Comparison of ENCODE assay signal across 25 cellular contexts in the genomic region with DNA sequence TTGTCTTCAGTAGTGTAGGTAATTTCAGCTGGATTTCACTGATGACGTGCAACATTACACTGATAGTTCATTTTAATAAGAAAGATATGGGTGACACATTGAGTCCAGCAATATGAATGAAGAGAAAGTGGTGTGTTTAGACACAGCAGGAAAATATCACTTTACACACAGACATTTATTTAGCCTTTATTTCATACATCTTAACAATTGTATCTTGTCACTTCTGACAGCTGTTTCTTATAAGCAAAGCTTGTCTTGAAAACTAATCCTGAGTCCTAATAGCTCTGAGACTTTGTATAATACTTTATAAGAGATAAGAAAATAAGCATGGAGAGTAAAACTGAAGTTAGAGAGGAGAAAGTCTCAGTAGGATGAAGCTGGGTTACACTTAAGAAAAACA.
"Had no signal": no experiment of that assay in that cellular context is flagged by ENCODE, and none has a peak within 500 bp of the region (broad histone marks: within the 10 kb centered on the region; RNA-seq: fewer than 3 reads in every experiment).

No MANE protein-coding gene starts in this region.

- DNase-seq: dermis blood vessel endothelial cell; dorsolateral prefrontal cortex; effector CD4-positive, alpha-beta T cell; effector memory CD4-positive, alpha-beta T cell; foreskin keratinocyte; heart left ventricle; hypothalamus; immature natural killer cell; islet precursor cell; kidney; kidney glomerular epithelial cell; left colon; left lung; left ventricle myocardium superior; lower lobe of right lung; mesenchymal stem cell; mucosa of descending colon; naive B cell had no signal

- H2AFZ ChIP-seq: hepatocyte had no signal

- H3K36me3 ChIP-seq: esophagus muscularis mucosa, gastroesophageal sphincter, heart left ventricle, left lung, lower lobe of right lung had no signal

- H3K4me1 ChIP-seq: esophagus muscularis mucosa, foreskin keratinocyte, gastroesophageal sphincter, heart left ventricle, left lung, lower lobe of right lung had no signal

- H3K27me3 ChIP-seq: dorsolateral prefrontal cortex, esophagus muscularis mucosa, foreskin keratinocyte, gastroesophageal sphincter, heart left ventricle, hepatocyte, left lung had no signal

- H3K27ac ChIP-seq: coronary artery, dorsolateral prefrontal cortex, esophagus muscularis mucosa, foreskin keratinocyte, gastroesophageal sphincter, heart left ventricle, hepatocyte, left lung, lower lobe of right lung had no signal

- ATAC-seq: foreskin keratinocyte, gastroesophageal sphincter, heart left ventricle, left colon, left lung, left ventricle myocardium superior, lower lobe of right lung, mucosa of descending colon had no signal

- FAIRE-seq: colon, endothelial cell of umbilical vein, frontal cortex, kidney had no signal

- H3K79me2 ChIP-seq: hepatocyte had no signal

- H3K4me3 ChIP-seq: coronary artery, dorsolateral prefrontal cortex, esophagus muscularis mucosa, gastroesophageal sphincter, heart left ventricle, hepatocyte, left lung, lower lobe of right lung, mucosa of descending colon had no signal

- H3K4me2 ChIP-seq: hepatocyte had no signal
